Comparison of ENCODE assay signal across 17 cellular contexts in genomic region chr12:14430394-14430986, GRCh38.
A peak's percentile ranks its signal among the peaks of the same experiment; 100 is the strongest.
DNase-seq lines count a peak whose midpoint lies in the region; ATAC-seq and TF ChIP-seq lines count a peak whose summit lies in the region.
"Had no signal": no experiment of that assay in that cellular context is flagged by ENCODE, and none has a peak within 500 bp of the region (broad histone marks: within the 10 kb centered on the region; RNA-seq: fewer than 3 reads in every experiment).

No MANE protein-coding gene starts in this region.

- CTCF ChIA-PET in activated CD8-positive, alpha-beta T cell treated with anti-CD3 and anti-CD28 coated beads for 36 hours (lab: Charles Lee): interaction anchor here (1.4 to 2.3 kb wide), 2 partner anchors 19 to 24 kb away, joined by 4 to 13 read pairs; no protein-coding TSS in a partner anchor

- no peaks in the 10 kb centered on the region for H3K36me3 ChIP-seq in hepatocyte (replicated peaks; ENCODE audit: insufficient read depth, low read depth)

- no peak overlapping the region for H3K27ac ChIP-seq in hepatocyte
- H3K27ac ChIP-seq: 22Rv1 had no signal

- H2AFZ ChIP-seq in hepatocyte: no peak overlapping the region

- H3K27me3 ChIP-seq in hepatocyte: no peaks in the 10 kb centered on the region
- H3K27me3 ChIP-seq: BE2C had no signal

- H3K79me2 ChIP-seq in hepatocyte: peaks cover 99% of the 10 kb centered on the region

- WGBS in hepatocyte (ENCODE audit: low lambda C conversion rate, missing lambda C conversion rate): 95% methylated on average over 2 of the region's 2 CpGs

- no peaks in the 10 kb centered on the region for H3K9me3 ChIP-seq in hepatocyte (ENCODE audit: low read depth)

- H3K9me2 ChIP-seq in hepatocyte (replicated peaks; ENCODE audit: insufficient read depth): no peaks in the 10 kb centered on the region

- H3K4me2 ChIP-seq in hepatocyte: no peak overlapping the region

- H3K4me1 Mint-ChIP-seq in activated naive CD4-positive, alpha-beta T cell treated with anti-CD3 and anti-CD28 coated beads, Interleukin-2, amount 50 U/mL, for 24 hours: peaks cover 82% of the 10 kb centered on the region
- peaks cover 61% of the 10 kb centered on the region for H3K4me1 Mint-ChIP-seq in activated CD8-positive, alpha-beta T cell treated with anti-CD3 and anti-CD28 coated beads for 36 hours (ENCODE audit: low read depth)
- H3K4me1 Mint-ChIP-seq in chondrocyte (ENCODE audit: low read depth): peaks cover 15% of the 10 kb centered on the region

- POLR2A ChIA-PET in activated CD8-positive, alpha-beta T cell treated with anti-CD3 and anti-CD28 coated beads for 36 hours (lab: Charles Lee): no interaction called here

- H3K4me1 ChIP-seq in hepatocyte (ENCODE audit: insufficient read depth): no peaks in the 10 kb centered on the region

- H3K9me3 Mint-ChIP-seq in activated naive CD4-positive, alpha-beta T cell treated with anti-CD3 and anti-CD28 coated beads, Interleukin-2, amount 50 U/mL, for 24 hours: peaks cover 10% of the 10 kb centered on the region
- H3K9me3 Mint-ChIP-seq in activated CD8-positive, alpha-beta T cell treated with anti-CD3 and anti-CD28 coated beads for 36 hours: peaks cover 12% of the 10 kb centered on the region
- H3K9me3 Mint-ChIP-seq in chondrocyte (ENCODE audit: low read depth): peaks cover 8% of the 10 kb centered on the region

- peak overlapping the region; percentile 52 for H3K27ac Mint-ChIP-seq in activated naive CD4-positive, alpha-beta T cell treated with anti-CD3 and anti-CD28 coated beads, Interleukin-2, amount 50 U/mL, for 24 hours
- H3K27ac Mint-ChIP-seq in activated CD8-positive, alpha-beta T cell treated with anti-CD3 and anti-CD28 coated beads for 36 hours: peak overlapping the region; percentile 61
- H3K27ac Mint-ChIP-seq in chondrocyte (ENCODE audit: unreplicated experiment): no peak overlapping the region

- H3K4me3 Mint-ChIP-seq in activated naive CD4-positive, alpha-beta T cell treated with anti-CD3 and anti-CD28 coated beads, Interleukin-2, amount 50 U/mL, for 24 hours: peak overlapping the region; percentile 62
- H3K4me3 Mint-ChIP-seq in activated CD8-positive, alpha-beta T cell treated with anti-CD3 and anti-CD28 coated beads for 36 hours: no peak overlapping the region
- H3K4me3 Mint-ChIP-seq in chondrocyte (ENCODE audit: unreplicated experiment): no peak overlapping the region

- peaks cover 5% of the 10 kb centered on the region for H4K20me1 ChIP-seq in hepatocyte (ENCODE audit: insufficient read depth, poor library complexity, severe bottlenecking)

- no peaks in the 10 kb centered on the region for H3K27me3 Mint-ChIP-seq in activated naive CD4-positive, alpha-beta T cell treated with anti-CD3 and anti-CD28 coated beads, Interleukin-2, amount 50 U/mL, for 24 hours
- no peaks in the 10 kb centered on the region for H3K27me3 Mint-ChIP-seq in activated CD8-positive, alpha-beta T cell treated with anti-CD3 and anti-CD28 coated beads for 36 hours
- no peaks in the 10 kb centered on the region for H3K27me3 Mint-ChIP-seq in chondrocyte (ENCODE audit: low read depth)

- H3K4me3 ChIP-seq in hepatocyte: peak overlapping the region; percentile 6

- no peak for ATAC-seq in activated CD8-positive, alpha-beta T cell treated with anti-CD3 and anti-CD28 coated beads for 36 hours
- ATAC-seq in GM21390 (IDR thresholded peaks at IDR 0.05; ENCODE audit: unreplicated experiment): no peak
- ATAC-seq in GM19467 (IDR thresholded peaks at IDR 0.05; ENCODE audit: unreplicated experiment): no peak
- ATAC-seq: Panc1 had no signal

- H3K36me3 Mint-ChIP-seq in activated naive CD4-positive, alpha-beta T cell treated with anti-CD3 and anti-CD28 coated beads, Interleukin-2, amount 50 U/mL, for 24 hours: peaks cover 43% of the 10 kb centered on the region
- peaks cover 63% of the 10 kb centered on the region for H3K36me3 Mint-ChIP-seq in activated CD8-positive, alpha-beta T cell treated with anti-CD3 and anti-CD28 coated beads for 36 hours (ENCODE audit: low read depth)
- H3K36me3 Mint-ChIP-seq in chondrocyte (ENCODE audit: low read depth): peaks cover 19% of the 10 kb centered on the region

- TF ChIP-seq CTCF in activated CD8-positive, alpha-beta T cell treated with anti-CD3 and anti-CD28 coated beads for 36 hours (IDR thresholded peaks at IDR 0.05): no peak
- no peak for TF ChIP-seq CTCF in hepatocyte (IDR thresholded peaks at IDR 0.05; ENCODE audit: poor library complexity)
- TF ChIP-seq CTCF in chondrocyte (IDR thresholded peaks at IDR 0.05): no peak

- DNase-seq in activated naive CD4-positive, alpha-beta T cell (lab: John Stamatoyannopoulos, UW): no peak
- no peak for DNase-seq in activated CD8-positive, alpha-beta T cell treated with anti-CD3 and anti-CD28 coated beads for 36 hours
- DNase-seq in hepatocyte (ENCODE audit: low spot score) (no peak), NCI-H510A treated with DMSO at 0.1 percent for 48 hours (lab: John Stamatoyannopoulos, UW) (no peak), chondrocyte (ENCODE audit: low spot score) (no peak)
- DNase-seq: BE2C, GF-D8, KG1, NCI-H1417 treated with DMSO at 0.1 percent for 48 hours, NCI-H2029, NCI-H2171, NCI-H446 had no signal

- intact Hi-C loops in activated CD8-positive, alpha-beta T cell treated with anti-CD3 and anti-CD28 coated beads for 36 hours (cut with micrococcal nuclease): no loop called here
